1 cellular context compared by ENCODE assay signal in the genomic region with DNA sequence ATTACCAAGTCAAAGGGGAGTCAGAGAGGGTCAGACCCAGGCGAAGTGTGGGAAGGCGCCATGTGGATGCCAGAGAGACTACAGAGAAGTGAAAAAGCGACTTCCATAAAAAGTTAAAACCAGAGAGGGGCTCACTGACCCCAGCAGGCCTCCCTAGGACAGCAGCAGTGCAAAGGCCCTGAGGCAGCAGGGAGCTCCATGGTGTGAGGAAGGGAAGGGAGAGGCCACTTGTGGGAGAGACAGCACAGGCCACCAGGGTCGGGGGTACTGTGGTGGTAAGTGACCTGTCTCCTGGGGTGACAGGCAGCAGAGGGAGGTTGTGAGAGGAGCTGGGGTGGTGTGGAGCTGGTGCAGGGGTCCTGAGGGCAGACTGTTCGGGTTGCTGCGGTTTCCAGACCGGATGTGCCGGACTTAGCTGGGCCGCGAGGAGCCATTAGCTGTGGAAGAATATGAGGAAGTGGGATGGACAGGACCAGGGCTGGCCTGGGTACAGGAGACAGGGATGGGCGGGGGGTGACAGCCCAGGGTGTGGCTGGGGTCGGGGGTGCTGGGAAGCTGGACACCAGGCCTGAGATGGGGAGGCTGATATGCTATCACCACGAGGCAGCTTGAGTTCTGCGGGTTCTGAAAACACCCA.
TF ChIP-seq lines count a peak whose summit lies in the region.

No MANE protein-coding gene starts in this region.

TF ChIP-seq in HEK293, 187 proteins besides CTCF, POLR2A, EP300 and RAD21:
- TF ChIP-seq ZNF513 (tag by site-specific recombination; IDR thresholded peaks at IDR 0.05): no peak
- TF ChIP-seq ZNF202 (tag by site-specific recombination; IDR thresholded peaks at IDR 0.05; ENCODE audit: borderline replicate concordance): no peak
- TF ChIP-seq BCL11B (tag by site-specific recombination; IDR thresholded peaks at IDR 0.05; ENCODE audit: low read depth): no peak
- TF ChIP-seq, protein P1, sequence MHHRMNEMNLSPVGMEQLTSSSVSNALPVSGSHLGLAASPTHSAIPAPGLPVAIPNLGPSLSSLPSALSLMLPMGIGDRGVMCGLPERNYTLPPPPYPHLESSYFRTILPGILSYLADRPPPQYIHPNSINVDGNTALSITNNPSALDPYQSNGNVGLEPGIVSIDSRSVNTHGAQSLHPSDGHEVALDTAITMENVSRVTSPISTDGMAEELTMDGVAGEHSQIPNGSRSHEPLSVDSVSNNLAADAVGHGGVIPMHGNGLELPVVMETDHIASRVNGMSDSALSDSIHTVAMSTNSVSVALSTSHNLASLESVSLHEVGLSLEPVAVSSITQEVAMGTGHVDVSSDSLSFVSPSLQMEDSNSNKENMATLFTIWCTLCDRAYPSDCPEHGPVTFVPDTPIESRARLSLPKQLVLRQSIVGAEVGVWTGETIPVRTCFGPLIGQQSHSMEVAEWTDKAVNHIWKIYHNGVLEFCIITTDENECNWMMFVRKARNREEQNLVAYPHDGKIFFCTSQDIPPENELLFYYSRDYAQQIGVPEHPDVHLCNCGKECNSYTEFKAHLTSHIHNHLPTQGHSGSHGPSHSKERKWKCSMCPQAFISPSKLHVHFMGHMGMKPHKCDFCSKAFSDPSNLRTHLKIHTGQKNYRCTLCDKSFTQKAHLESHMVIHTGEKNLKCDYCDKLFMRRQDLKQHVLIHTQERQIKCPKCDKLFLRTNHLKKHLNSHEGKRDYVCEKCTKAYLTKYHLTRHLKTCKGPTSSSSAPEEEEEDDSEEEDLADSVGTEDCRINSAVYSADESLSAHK (tag by site-specific recombination; IDR thresholded peaks at IDR 0.05): no peak
- TF ChIP-seq ZNF623 (tag by site-specific recombination; IDR thresholded peaks at IDR 0.05): peak; percentile 98
